23 cellular contexts compared by ENCODE assay signal in the genomic region with DNA sequence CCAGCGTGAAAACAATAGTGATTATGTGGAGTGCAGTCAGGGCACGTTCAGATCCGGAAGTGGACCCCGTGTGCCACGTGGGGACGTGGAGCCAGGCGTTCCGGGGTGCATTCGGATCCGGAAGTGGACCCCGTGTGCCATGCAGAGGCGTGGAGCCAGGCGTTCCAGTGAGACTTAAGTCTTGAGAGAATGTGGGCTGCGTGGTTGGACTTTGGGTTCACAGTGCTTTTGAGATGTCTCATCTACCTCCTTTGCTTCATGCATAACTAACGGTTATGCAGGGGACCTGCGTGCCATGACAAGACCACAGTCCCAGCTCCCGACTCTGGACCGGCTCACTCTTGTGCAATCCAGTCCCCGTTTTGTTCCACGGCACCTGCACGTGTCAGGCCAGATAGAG. TPM values are rescaled to one million over a fixed set of nuclear protein-coding genes. Genes with fewer than 3 reads are reported as not detected.
DNase-seq lines count a peak whose midpoint lies in the region; ATAC-seq and TF ChIP-seq lines count a peak whose summit lies in the region.
"Had no signal": no experiment of that assay in that cellular context is flagged by ENCODE, and none has a peak within 500 bp of the region (broad histone marks: within the 10 kb centered on the region; RNA-seq: fewer than 3 reads in every experiment).

No MANE protein-coding gene starts in this region.

- H3K4me3 Mint-ChIP-seq in activated naive CD8-positive, alpha-beta T cell treated with anti-CD3 and anti-CD28 coated beads, Interleukin-2, amount 10 ng/mL, durations not matched to agents 7 days and 5 days = no peak overlapping the region
- H3K4me3 Mint-ChIP-seq in activated naive CD8-positive, alpha-beta T cell treated with anti-CD3 and anti-CD28 coated beads for 36 hours = no peak overlapping the region
- H3K4me3 Mint-ChIP-seq in activated T-helper 17 cell treated with anti-CD3 and anti-CD28 coated beads, Interleukin-2, amount 50 U/mL, for 72 hours = no peak overlapping the region
- no peak overlapping the region for H3K4me3 Mint-ChIP-seq in glutamatergic neuron (ENCODE audit: unreplicated experiment)
- H3K4me3 Mint-ChIP-seq in stimulated activated naive B cell treated with anti-CD40 and anti-IgM and Interleukin-4, amounts not matched to agents 10 μg/mL and 1 μg/mL and 100 μg/mL, for 72 hours = no peak overlapping the region
- H3K4me3 Mint-ChIP-seq: B cell, CD14-positive monocyte, H9, HFFc6 had no signal

- TF ChIP-seq CTCF in glutamatergic neuron (IDR thresholded peaks at IDR 0.05; ENCODE audit: partially characterized antibody, unreplicated experiment) (no peak), upper lobe of left lung (IDR thresholded peaks at IDR 0.05) (no peak)

- H3K27me3 Mint-ChIP-seq in activated naive CD8-positive, alpha-beta T cell treated with anti-CD3 and anti-CD28 coated beads, Interleukin-2, amount 10 ng/mL, durations not matched to agents 7 days and 5 days = no peaks in the 10 kb centered on the region
- no peaks in the 10 kb centered on the region for H3K27me3 Mint-ChIP-seq in activated naive CD8-positive, alpha-beta T cell treated with anti-CD3 and anti-CD28 coated beads for 36 hours
- H3K27me3 Mint-ChIP-seq in activated T-helper 17 cell treated with anti-CD3 and anti-CD28 coated beads, Interleukin-2, amount 50 U/mL, for 72 hours = no peaks in the 10 kb centered on the region
- peaks cover 4% of the 10 kb centered on the region for H3K27me3 Mint-ChIP-seq in glutamatergic neuron (ENCODE audit: unreplicated experiment)
- H3K27me3 Mint-ChIP-seq in stimulated activated naive B cell treated with anti-CD40 and anti-IgM and Interleukin-4, amounts not matched to agents 10 μg/mL and 1 μg/mL and 100 μg/mL, for 72 hours = no peaks in the 10 kb centered on the region
- H3K27me3 Mint-ChIP-seq: B cell had no signal

- DNase-seq in activated naive CD8-positive, alpha-beta T cell treated with anti-CD3 and anti-CD28 coated beads, Interleukin-2, amount 10 ng/mL, durations not matched to agents 7 days and 5 days = no peak
- DNase-seq in activated naive CD8-positive, alpha-beta T cell treated with anti-CD3 and anti-CD28 coated beads for 36 hours = no peak
- DNase-seq in glutamatergic neuron = no peak
- DNase-seq in stimulated activated naive B cell treated with anti-CD40 and anti-IgM and Interleukin-4, amounts not matched to agents 10 μg/mL and 1 μg/mL and 100 μg/mL, for 72 hours = no peak
- no peak for DNase-seq in RKO (ENCODE audit: low spot score)
- no peak for DNase-seq in upper lobe of left lung
- DNase-seq: EL, GF-D8, H9, HFFc6, NCI-H1105, NCI-H146, NCI-H2029, NCI-H2227 treated with DMSO at 0.1 percent for 48 hours, NCI-H510A treated with DMSO at 0.1 percent for 48 hours, NCI-H748 treated with DMSO at 0.1 percent for 48 hours had no signal

- no peak for ATAC-seq in activated naive CD8-positive, alpha-beta T cell treated with anti-CD3 and anti-CD28 coated beads, Interleukin-2, amount 10 ng/mL, durations not matched to agents 7 days and 5 days (ENCODE audit: low read depth)
- peak; percentile 40 for ATAC-seq in activated T-helper 17 cell treated with anti-CD3 and anti-CD28 coated beads, Interleukin-2, amount 50 U/mL, for 72 hours (replicated peaks)
- ATAC-seq in stimulated activated naive B cell treated with anti-CD40 and anti-IgM and Interleukin-4, amounts not matched to agents 10 μg/mL and 1 μg/mL and 100 μg/mL, for 72 hours (replicated peaks) = no peak
- ATAC-seq in upper lobe of left lung (ENCODE audit: low FRiP score in 2 of 2) = no peak
- ATAC-seq: A549, SK-N-SH treated with all-trans-retinoic acid at 6 μM for 48 hours had no signal

- POLR2A ChIA-PET in activated naive CD8-positive, alpha-beta T cell treated with anti-CD3 and anti-CD28 coated beads, Interleukin-2, amount 10 ng/mL, durations not matched to agents 7 days and 5 days (lab: Charles Lee) = no interaction called here

- H3K4me1 Mint-ChIP-seq in activated naive CD8-positive, alpha-beta T cell treated with anti-CD3 and anti-CD28 coated beads, Interleukin-2, amount 10 ng/mL, durations not matched to agents 7 days and 5 days = peaks cover 5% of the 10 kb centered on the region
- no peaks in the 10 kb centered on the region for H3K4me1 Mint-ChIP-seq in activated naive CD8-positive, alpha-beta T cell treated with anti-CD3 and anti-CD28 coated beads for 36 hours
- H3K4me1 Mint-ChIP-seq in activated T-helper 17 cell treated with anti-CD3 and anti-CD28 coated beads, Interleukin-2, amount 50 U/mL, for 72 hours = peaks cover 12% of the 10 kb centered on the region
- no peaks in the 10 kb centered on the region for H3K4me1 Mint-ChIP-seq in glutamatergic neuron (ENCODE audit: low read depth, unreplicated experiment)
- H3K4me1 Mint-ChIP-seq in stimulated activated naive B cell treated with anti-CD40 and anti-IgM and Interleukin-4, amounts not matched to agents 10 μg/mL and 1 μg/mL and 100 μg/mL, for 72 hours = peaks cover 0 to 6% of the 10 kb centered on the region in 2 donors
- H3K4me1 Mint-ChIP-seq: B cell, CD14-positive monocyte, H9 had no signal

- peaks cover 18 to 96% (median 62%) of the 10 kb centered on the region in 4 donors for H3K36me3 ChIP-seq in upper lobe of left lung

- H3K27me3 ChIP-seq in upper lobe of left lung = no peaks in the 10 kb centered on the region

- no peaks in the 10 kb centered on the region for H3K9me3 ChIP-seq in upper lobe of left lung
- H3K9me3 ChIP-seq: A549 had no signal

- TF ChIP-seq POLR2A in upper lobe of left lung (IDR thresholded peaks at IDR 0.05) = no peak

- no peak for TF ChIP-seq EP300 in upper lobe of left lung (IDR thresholded peaks at IDR 0.05)

- peak overlapping the region; percentile 39 for H3K27ac Mint-ChIP-seq in activated naive CD8-positive, alpha-beta T cell treated with anti-CD3 and anti-CD28 coated beads, Interleukin-2, amount 10 ng/mL, durations not matched to agents 7 days and 5 days
- no peak overlapping the region for H3K27ac Mint-ChIP-seq in activated naive CD8-positive, alpha-beta T cell treated with anti-CD3 and anti-CD28 coated beads for 36 hours
- H3K27ac Mint-ChIP-seq in activated T-helper 17 cell treated with anti-CD3 and anti-CD28 coated beads, Interleukin-2, amount 50 U/mL, for 72 hours = peak overlapping the region; percentile 68
- H3K27ac Mint-ChIP-seq in glutamatergic neuron (ENCODE audit: unreplicated experiment) = peak overlapping the region; percentile 62
- peak overlapping the region; percentile 26 for H3K27ac Mint-ChIP-seq in stimulated activated naive B cell treated with anti-CD40 and anti-IgM and Interleukin-4, amounts not matched to agents 10 μg/mL and 1 μg/mL and 100 μg/mL, for 72 hours
- H3K27ac Mint-ChIP-seq: B cell, CD14-positive monocyte, H9, HFFc6 had no signal

- H3K4me3 ChIP-seq in upper lobe of left lung = no peak overlapping the region
- H3K4me3 ChIP-seq: A549 had no signal

- H3K4me1 ChIP-seq in upper lobe of left lung = no peaks in the 10 kb centered on the region
- H3K4me1 ChIP-seq: A549 had no signal

- H3K9me3 Mint-ChIP-seq in activated naive CD8-positive, alpha-beta T cell treated with anti-CD3 and anti-CD28 coated beads, Interleukin-2, amount 10 ng/mL, durations not matched to agents 7 days and 5 days = no peaks in the 10 kb centered on the region
- no peaks in the 10 kb centered on the region for H3K9me3 Mint-ChIP-seq in activated naive CD8-positive, alpha-beta T cell treated with anti-CD3 and anti-CD28 coated beads for 36 hours
- no peaks in the 10 kb centered on the region for H3K9me3 Mint-ChIP-seq in activated T-helper 17 cell treated with anti-CD3 and anti-CD28 coated beads, Interleukin-2, amount 50 U/mL, for 72 hours
- peaks cover 5% of the 10 kb centered on the region for H3K9me3 Mint-ChIP-seq in glutamatergic neuron (ENCODE audit: unreplicated experiment)
- H3K9me3 Mint-ChIP-seq in stimulated activated naive B cell treated with anti-CD40 and anti-IgM and Interleukin-4, amounts not matched to agents 10 μg/mL and 1 μg/mL and 100 μg/mL, for 72 hours = no peaks in the 10 kb centered on the region
- H3K9me3 Mint-ChIP-seq: H9, HFFc6 had no signal

- H3K27ac ChIP-seq in upper lobe of left lung = no peak overlapping the region
- H3K27ac ChIP-seq: A549, HL-60, KMS-11 had no signal

- peaks cover 25% of the 10 kb centered on the region for H3K36me3 Mint-ChIP-seq in activated naive CD8-positive, alpha-beta T cell treated with anti-CD3 and anti-CD28 coated beads, Interleukin-2, amount 10 ng/mL, durations not matched to agents 7 days and 5 days
- H3K36me3 Mint-ChIP-seq in activated naive CD8-positive, alpha-beta T cell treated with anti-CD3 and anti-CD28 coated beads for 36 hours = peaks cover 31% of the 10 kb centered on the region
- H3K36me3 Mint-ChIP-seq in activated T-helper 17 cell treated with anti-CD3 and anti-CD28 coated beads, Interleukin-2, amount 50 U/mL, for 72 hours (ENCODE audit: low read depth) = peaks cover 100% of the 10 kb centered on the region
- peaks cover 15% of the 10 kb centered on the region for H3K36me3 Mint-ChIP-seq in glutamatergic neuron (ENCODE audit: unreplicated experiment)
- peaks cover 40 to 62% of the 10 kb centered on the region in 2 donors for H3K36me3 Mint-ChIP-seq in stimulated activated naive B cell treated with anti-CD40 and anti-IgM and Interleukin-4, amounts not matched to agents 10 μg/mL and 1 μg/mL and 100 μg/mL, for 72 hours

- WGBS in upper lobe of left lung, 2 donors = 88 to 90% methylated on average over 21 of the region's 21 CpGs

RNA-seq across cellular contexts. Expression of a gene that starts 28.8 kb away (rescaled TPM):
- 10 to 100 TPM; 41.6 to 42.5 TPM for total RNA-seq in activated naive CD8-positive, alpha-beta T cell treated with anti-CD3 and anti-CD28 coated beads, Interleukin-2, amount 10 ng/mL, durations not matched to agents 7 days and 5 days
- total RNA-seq in activated naive CD8-positive, alpha-beta T cell treated with anti-CD3 and anti-CD28 coated beads for 36 hours = 10 to 100 TPM; 44.4 to 44.6 TPM
- 10 to 100 TPM; 38.8 to 48.5 TPM for total RNA-seq in activated T-helper 17 cell treated with anti-CD3 and anti-CD28 coated beads, Interleukin-2, amount 50 U/mL, for 72 hours
- total RNA-seq in glutamatergic neuron (ENCODE audit: unreplicated experiment) = 34.8 TPM
- 10 to 100 TPM; 21.3 to 44.7 (median 29.7) TPM for total RNA-seq in upper lobe of left lung
